In the genomic region with DNA sequence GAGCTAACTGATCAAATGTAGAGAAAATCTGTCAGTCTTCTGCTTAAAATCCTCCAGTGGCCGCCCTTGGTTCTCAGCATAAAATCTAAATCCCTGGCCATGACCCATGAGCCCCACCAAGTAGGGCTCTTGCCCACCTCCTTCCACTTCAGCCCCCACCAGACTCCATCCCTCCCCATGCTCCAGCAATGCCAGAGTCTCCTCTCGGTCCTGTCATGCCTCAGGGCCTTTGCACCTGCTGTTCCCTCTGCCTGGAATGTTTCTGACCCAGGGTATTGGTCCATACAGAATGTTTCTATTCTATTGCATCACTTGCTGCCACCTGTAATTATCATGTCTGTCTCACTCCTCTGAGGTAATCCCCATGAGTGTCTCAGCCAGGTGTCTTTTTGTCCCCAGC, we compare ENCODE assay signal across 33 cellular contexts. TPM values are rescaled to one million over a fixed set of nuclear protein-coding genes. Genes with fewer than 3 reads are reported as not detected.
"Had no signal": no experiment of that assay in that cellular context is flagged by ENCODE, and none has a peak within 500 bp of the region (broad histone marks: within the 10 kb centered on the region; RNA-seq: fewer than 3 reads in every experiment).

No MANE protein-coding gene starts in this region.

- H3K9me3 Mint-ChIP-seq: activated CD4-positive, alpha-beta memory T cell treated with anti-CD3 and anti-CD28 coated beads for 36 hours; activated CD4-positive, alpha-beta T cell treated with anti-CD3 and anti-CD28 coated beads, Interleukin-2, amount 10 ng/mL, durations not matched to agents 24 days and 14 days; activated naive CD4-positive, alpha-beta T cell treated with anti-CD3 and anti-CD28 coated beads, Interleukin-2, amount 10 ng/mL, durations not matched to agents 7 days and 5 days; activated naive CD8-positive, alpha-beta T cell treated with anti-CD3 and anti-CD28 coated beads, Interleukin-2, amount 10 ng/mL, durations not matched to agents 7 days and 5 days; activated T-helper 1 cell treated with anti-CD3 and anti-CD28 coated beads, Interleukin-12 subunit alpha, Interleukin-12 subunit beta, Interleukin-2, Interleukin-4 antibody, amounts not matched to agents 30 ng/mL and 10 ng/mL and 1 ng/mL, durations not matched to agents 14 hours and 24 hours and 36 hours; nephron; stimulated activated naive CD8-positive, alpha-beta T cell treated with anti-CD3 and anti-CD28 coated beads, Interleukin-15, Interleukin-2, amounts not matched to agents 100 ng/mL and 50 ng/mL, for 24 hours; T-helper 1 cell treated with Interleukin-12 subunit alpha and Interleukin-12 subunit beta and Interleukin-4 antibody, amounts not matched to agents 30 μg/mL and 1 μg/mL, for 36 hours had no signal

- H3K27ac Mint-ChIP-seq: activated CD4-positive, alpha-beta memory T cell treated with anti-CD3 and anti-CD28 coated beads for 36 hours; activated CD4-positive, alpha-beta T cell treated with anti-CD3 and anti-CD28 coated beads, Interleukin-2, amount 10 ng/mL, durations not matched to agents 24 days and 14 days; activated naive CD4-positive, alpha-beta T cell treated with anti-CD3 and anti-CD28 coated beads, Interleukin-2, amount 10 ng/mL, durations not matched to agents 7 days and 5 days; activated naive CD8-positive, alpha-beta T cell treated with anti-CD3 and anti-CD28 coated beads, Interleukin-2, amount 10 ng/mL, durations not matched to agents 7 days and 5 days; activated T-helper 1 cell treated with anti-CD3 and anti-CD28 coated beads, Interleukin-12 subunit alpha, Interleukin-12 subunit beta, Interleukin-2, Interleukin-4 antibody, amounts not matched to agents 30 ng/mL and 10 ng/mL and 1 ng/mL, durations not matched to agents 14 hours and 24 hours and 36 hours; nephron; progenitor cell of endocrine pancreas; stimulated activated naive CD8-positive, alpha-beta T cell treated with anti-CD3 and anti-CD28 coated beads, Interleukin-15, Interleukin-2, amounts not matched to agents 100 ng/mL and 50 ng/mL, for 24 hours; T-helper 1 cell treated with Interleukin-12 subunit alpha and Interleukin-12 subunit beta and Interleukin-4 antibody, amounts not matched to agents 30 μg/mL and 1 μg/mL, for 36 hours had no signal

- H3K4me1 Mint-ChIP-seq: activated CD4-positive, alpha-beta T cell treated with anti-CD3 and anti-CD28 coated beads, Interleukin-2, amount 10 ng/mL, durations not matched to agents 24 days and 14 days; activated naive CD4-positive, alpha-beta T cell treated with anti-CD3 and anti-CD28 coated beads, Interleukin-2, amount 10 ng/mL, durations not matched to agents 7 days and 5 days; activated naive CD8-positive, alpha-beta T cell treated with anti-CD3 and anti-CD28 coated beads, Interleukin-2, amount 10 ng/mL, durations not matched to agents 7 days and 5 days; nephron had no signal

- H3K27me3 Mint-ChIP-seq: activated CD4-positive, alpha-beta memory T cell treated with anti-CD3 and anti-CD28 coated beads for 36 hours; activated naive CD8-positive, alpha-beta T cell treated with anti-CD3 and anti-CD28 coated beads, Interleukin-2, amount 10 ng/mL, durations not matched to agents 7 days and 5 days; stimulated activated naive CD8-positive, alpha-beta T cell treated with anti-CD3 and anti-CD28 coated beads, Interleukin-15, Interleukin-2, amounts not matched to agents 100 ng/mL and 50 ng/mL, for 24 hours had no signal

- H3K36me3 Mint-ChIP-seq: activated CD4-positive, alpha-beta memory T cell treated with anti-CD3 and anti-CD28 coated beads for 36 hours; activated naive CD4-positive, alpha-beta T cell treated with anti-CD3 and anti-CD28 coated beads, Interleukin-2, amount 10 ng/mL, durations not matched to agents 7 days and 5 days; activated naive CD8-positive, alpha-beta T cell treated with anti-CD3 and anti-CD28 coated beads, Interleukin-2, amount 10 ng/mL, durations not matched to agents 7 days and 5 days had no signal

- H3K27ac ChIP-seq: gastrocnemius medialis, neutrophil, right lobe of liver, thyroid gland, upper lobe of right lung had no signal

- H3K4me3 Mint-ChIP-seq: activated CD4-positive, alpha-beta memory T cell treated with anti-CD3 and anti-CD28 coated beads for 36 hours; activated CD4-positive, alpha-beta T cell treated with anti-CD3 and anti-CD28 coated beads, Interleukin-2, amount 10 ng/mL, durations not matched to agents 24 days and 14 days; activated naive CD4-positive, alpha-beta T cell treated with anti-CD3 and anti-CD28 coated beads, Interleukin-2, amount 10 ng/mL, durations not matched to agents 7 days and 5 days; activated naive CD8-positive, alpha-beta T cell treated with anti-CD3 and anti-CD28 coated beads, Interleukin-2, amount 10 ng/mL, durations not matched to agents 7 days and 5 days; activated T-helper 1 cell treated with anti-CD3 and anti-CD28 coated beads, Interleukin-12 subunit alpha, Interleukin-12 subunit beta, Interleukin-2, Interleukin-4 antibody, amounts not matched to agents 30 ng/mL and 10 ng/mL and 1 ng/mL, durations not matched to agents 14 hours and 24 hours and 36 hours; nephron; stimulated activated naive CD8-positive, alpha-beta T cell treated with anti-CD3 and anti-CD28 coated beads, Interleukin-15, Interleukin-2, amounts not matched to agents 100 ng/mL and 50 ng/mL, for 24 hours; T-helper 1 cell treated with Interleukin-12 subunit alpha and Interleukin-12 subunit beta and Interleukin-4 antibody, amounts not matched to agents 30 μg/mL and 1 μg/mL, for 36 hours had no signal

- DNase-seq: activated CD4-positive, alpha-beta memory T cell treated with anti-CD3 and anti-CD28 coated beads for 36 hours; activated CD4-positive, alpha-beta T cell treated with anti-CD3 and anti-CD28 coated beads, Interleukin-2, amount 10 ng/mL, durations not matched to agents 24 days and 14 days; activated CD4-positive, CD25-positive, alpha-beta regulatory T cell treated with anti-CD3 and anti-CD28 coated beads, Interleukin-2, amount 50 U/mL, for 72 hours; activated CD8-positive, alpha-beta memory T cell treated with anti-CD3 and anti-CD28 coated beads, Interleukin-2, amount 50 U/mL, for 4 hours; activated effector memory CD4-positive, alpha-beta T cell treated with anti-CD3 and anti-CD28 coated beads, Interleukin-2, amount 50 U/mL, for 16 hours; activated naive CD4-positive, alpha-beta T cell treated with anti-CD3 and anti-CD28 coated beads, Interleukin-2, amount 10 ng/mL, durations not matched to agents 7 days and 5 days; activated naive CD8-positive, alpha-beta T cell treated with anti-CD3 and anti-CD28 coated beads, Interleukin-2, amount 10 ng/mL, durations not matched to agents 7 days and 5 days; activated T-cell treated with anti-CD3 and anti-CD28 coated beads, Interleukin-2, amount 50 U/mL, for 1 hour; central memory CD4-positive, alpha-beta T cell; dermis blood vessel endothelial cell; effector CD8-positive, alpha-beta T cell; erythroblast; gastrocnemius medialis; glutamatergic neuron; left cardiac atrium; mammary epithelial cell; stimulated activated CD4-positive, alpha-beta T cell treated with anti-CD3 and anti-CD28 coated beads, Interleukin-12 subunit alpha, Interleukin-12 subunit beta, amount 100 ng/mL, for 4 hours; stimulated activated CD4-positive, alpha-beta T cell treated with anti-CD3 and anti-CD28 coated beads, Interleukin-4, amount 100 ng/mL, for 1 hour; SW 1271; T-helper 9 cell; thyroid gland; upper lobe of right lung had no signal

RNA-seq across cellular contexts. Expression of a gene that starts 22.4 kb away (rescaled TPM):
- total RNA-seq: activated CD4-positive, alpha-beta T cell treated with anti-CD3 and anti-CD28 coated beads, Interleukin-2, amount 10 ng/mL, durations not matched to agents 24 days and 14 days; activated CD8-positive, alpha-beta memory T cell treated with anti-CD3 and anti-CD28 coated beads for 36 hours; activated naive CD8-positive, alpha-beta T cell treated with anti-CD3 and anti-CD28 coated beads, Interleukin-2, amount 10 ng/mL, durations not matched to agents 7 days and 5 days; activated T-helper 1 cell treated with anti-CD3 and anti-CD28 coated beads, Interleukin-12 subunit alpha, Interleukin-12 subunit beta, Interleukin-2, Interleukin-4 antibody, amounts not matched to agents 30 ng/mL and 10 ng/mL and 1 ng/mL, durations not matched to agents 14 hours and 24 hours and 36 hours; dermis blood vessel endothelial cell; mammary epithelial cell; osteocyte; skeletal muscle tissue; subcutaneous adipose tissue had no signal
